In genomic region chr7:157576415-157576814, GRCh38 we compare ENCODE assay signal across 9 cellular contexts.
A peak's percentile ranks its signal among the peaks of the same experiment; 100 is the strongest.
DNase-seq lines count a peak whose midpoint lies in the region; ATAC-seq and TF ChIP-seq lines count a peak whose summit lies in the region.
"Had no signal": no experiment of that assay in that cellular context is flagged by ENCODE, and none has a peak within 500 bp of the region (broad histone marks: within the 10 kb centered on the region; RNA-seq: fewer than 3 reads in every experiment).

No MANE protein-coding gene starts in this region.

- peak; percentile 99 for DNase-seq in NCI-H2029 (lab: John Stamatoyannopoulos, UW)
- peak; percentile 84 for DNase-seq in activated CD8-positive, alpha-beta memory T cell treated with anti-CD3 and anti-CD28 coated beads, Interleukin-2, amount 10 ng/mL, durations not matched to agents 7 days and 5 days
- DNase-seq in germinal center (ENCODE audit: low spot score) = peak; percentile 19
- DNase-seq in stimulated activated CD8-positive, alpha-beta memory T cell treated with anti-CD3 and anti-CD28 coated beads, Interleukin-15, amount 100 ng/mL, for 1 hour (ENCODE audit: low read depth) = peak; percentile 8
- no peak for DNase-seq in NCI-H1092 (lab: John Stamatoyannopoulos, UW)
- DNase-seq in HEK293T (ENCODE audit: extremely low spot score) = no peak
- DNase-seq in endothelial cell (ENCODE audit: low spot score) = no peak
- DNase-seq: KG1 had no signal

- peak overlapping the region; percentile 80 for H3K27ac Mint-ChIP-seq in activated CD8-positive, alpha-beta memory T cell treated with anti-CD3 and anti-CD28 coated beads, Interleukin-2, amount 10 ng/mL, durations not matched to agents 7 days and 5 days
- H3K27ac Mint-ChIP-seq in endothelial cell (ENCODE audit: unreplicated experiment) = no peak overlapping the region

- POLR2A ChIA-PET in HEK293T (lab: Yijun Ruan, JAX) = no interaction called here

- peak; percentile 84 for ATAC-seq in activated CD8-positive, alpha-beta memory T cell treated with anti-CD3 and anti-CD28 coated beads, Interleukin-2, amount 10 ng/mL, durations not matched to agents 7 days and 5 days
- no peak for ATAC-seq in SK-N-SH treated with all-trans-retinoic acid at 6 μM for 48 hours

- CTCF ChIA-PET in activated CD8-positive, alpha-beta memory T cell treated with anti-CD3 and anti-CD28 coated beads, Interleukin-2, amount 10 ng/mL, durations not matched to agents 7 days and 5 days (lab: Charles Lee) = interaction anchor here (0.9 kb wide), 1 partner anchor 8 kb away, joined by 3 read pairs; no protein-coding TSS in a partner anchor
- CTCF ChIA-PET in HEK293T (lab: Yijun Ruan, JAX) = no interaction called here

- H3K9me3 Mint-ChIP-seq in activated CD8-positive, alpha-beta memory T cell treated with anti-CD3 and anti-CD28 coated beads, Interleukin-2, amount 10 ng/mL, durations not matched to agents 7 days and 5 days (ENCODE audit: low read depth) = peaks cover 4% of the 10 kb centered on the region
- peaks cover 48% of the 10 kb centered on the region for H3K9me3 Mint-ChIP-seq in endothelial cell (ENCODE audit: unreplicated experiment)

- peaks cover 44% of the 10 kb centered on the region for H3K27me3 Mint-ChIP-seq in activated CD8-positive, alpha-beta memory T cell treated with anti-CD3 and anti-CD28 coated beads, Interleukin-2, amount 10 ng/mL, durations not matched to agents 7 days and 5 days
- H3K27me3 Mint-ChIP-seq in endothelial cell (ENCODE audit: unreplicated experiment) = peaks cover 3% of the 10 kb centered on the region

- peak overlapping the region; percentile 68 for H3K4me3 Mint-ChIP-seq in activated CD8-positive, alpha-beta memory T cell treated with anti-CD3 and anti-CD28 coated beads, Interleukin-2, amount 10 ng/mL, durations not matched to agents 7 days and 5 days
- no peak overlapping the region for H3K4me3 Mint-ChIP-seq in endothelial cell (ENCODE audit: unreplicated experiment)

- TF ChIP-seq CTCF in endothelial cell (IDR thresholded peaks at IDR 0.05; ENCODE audit: unreplicated experiment) = no peak

- peaks cover 5% of the 10 kb centered on the region for H3K36me3 Mint-ChIP-seq in activated CD8-positive, alpha-beta memory T cell treated with anti-CD3 and anti-CD28 coated beads, Interleukin-2, amount 10 ng/mL, durations not matched to agents 7 days and 5 days
- H3K36me3 Mint-ChIP-seq in endothelial cell (ENCODE audit: low read depth, unreplicated experiment) = peaks cover 17% of the 10 kb centered on the region

- H3K4me1 Mint-ChIP-seq in activated CD8-positive, alpha-beta memory T cell treated with anti-CD3 and anti-CD28 coated beads, Interleukin-2, amount 10 ng/mL, durations not matched to agents 7 days and 5 days = peaks cover 54% of the 10 kb centered on the region
- H3K4me1 Mint-ChIP-seq in endothelial cell (ENCODE audit: unreplicated experiment) = no peaks in the 10 kb centered on the region

TF ChIP-seq in SK-N-SH treated with all-trans-retinoic acid at 6 μM for 48 hours, 23 proteins besides CTCF, POLR2A, EP300 and RAD21 (continues in another document):
- TF ChIP-seq ZNF8 (CRISPR knock-in tag; IDR thresholded peaks at IDR 0.05) (no peak), ESRRG (CRISPR knock-in tag; IDR thresholded peaks at IDR 0.05) (no peak), PPARA (CRISPR knock-in tag; IDR thresholded peaks at IDR 0.05; ENCODE audit: borderline replicate concordance) (no peak), ZC3H10 (CRISPR knock-in tag; IDR thresholded peaks at IDR 0.05) (no peak), BACH2 (CRISPR knock-in tag; IDR thresholded peaks at IDR 0.05; ENCODE audit: borderline replicate concordance) (no peak), ARNTL (CRISPR knock-in tag; IDR thresholded peaks at IDR 0.05; ENCODE audit: borderline replicate concordance, low read depth) (no peak), ISL1 (CRISPR knock-in tag; IDR thresholded peaks at IDR 0.05) (no peak), ZFP30 (CRISPR knock-in tag; IDR thresholded peaks at IDR 0.05) (no peak), ZNF70 (CRISPR knock-in tag; IDR thresholded peaks at IDR 0.05) (no peak)
- TF ChIP-seq, protein P1, sequence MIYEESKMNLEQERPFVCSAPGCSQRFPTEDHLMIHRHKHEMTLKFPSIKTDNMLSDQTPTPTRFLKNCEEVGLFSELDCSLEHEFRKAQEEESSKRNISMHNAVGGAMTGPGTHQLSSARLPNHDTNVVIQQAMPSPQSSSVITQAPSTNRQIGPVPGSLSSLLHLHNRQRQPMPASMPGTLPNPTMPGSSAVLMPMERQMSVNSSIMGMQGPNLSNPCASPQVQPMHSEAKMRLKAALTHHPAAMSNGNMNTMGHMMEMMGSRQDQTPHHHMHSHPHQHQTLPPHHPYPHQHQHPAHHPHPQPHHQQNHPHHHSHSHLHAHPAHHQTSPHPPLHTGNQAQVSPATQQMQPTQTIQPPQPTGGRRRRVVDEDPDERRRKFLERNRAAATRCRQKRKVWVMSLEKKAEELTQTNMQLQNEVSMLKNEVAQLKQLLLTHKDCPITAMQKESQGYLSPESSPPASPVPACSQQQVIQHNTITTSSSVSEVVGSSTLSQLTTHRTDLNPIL (CRISPR knock-in tag; IDR thresholded peaks at IDR 0.05; ENCODE audit: low read depth) = no peak
- TF ChIP-seq, protein P2, sequence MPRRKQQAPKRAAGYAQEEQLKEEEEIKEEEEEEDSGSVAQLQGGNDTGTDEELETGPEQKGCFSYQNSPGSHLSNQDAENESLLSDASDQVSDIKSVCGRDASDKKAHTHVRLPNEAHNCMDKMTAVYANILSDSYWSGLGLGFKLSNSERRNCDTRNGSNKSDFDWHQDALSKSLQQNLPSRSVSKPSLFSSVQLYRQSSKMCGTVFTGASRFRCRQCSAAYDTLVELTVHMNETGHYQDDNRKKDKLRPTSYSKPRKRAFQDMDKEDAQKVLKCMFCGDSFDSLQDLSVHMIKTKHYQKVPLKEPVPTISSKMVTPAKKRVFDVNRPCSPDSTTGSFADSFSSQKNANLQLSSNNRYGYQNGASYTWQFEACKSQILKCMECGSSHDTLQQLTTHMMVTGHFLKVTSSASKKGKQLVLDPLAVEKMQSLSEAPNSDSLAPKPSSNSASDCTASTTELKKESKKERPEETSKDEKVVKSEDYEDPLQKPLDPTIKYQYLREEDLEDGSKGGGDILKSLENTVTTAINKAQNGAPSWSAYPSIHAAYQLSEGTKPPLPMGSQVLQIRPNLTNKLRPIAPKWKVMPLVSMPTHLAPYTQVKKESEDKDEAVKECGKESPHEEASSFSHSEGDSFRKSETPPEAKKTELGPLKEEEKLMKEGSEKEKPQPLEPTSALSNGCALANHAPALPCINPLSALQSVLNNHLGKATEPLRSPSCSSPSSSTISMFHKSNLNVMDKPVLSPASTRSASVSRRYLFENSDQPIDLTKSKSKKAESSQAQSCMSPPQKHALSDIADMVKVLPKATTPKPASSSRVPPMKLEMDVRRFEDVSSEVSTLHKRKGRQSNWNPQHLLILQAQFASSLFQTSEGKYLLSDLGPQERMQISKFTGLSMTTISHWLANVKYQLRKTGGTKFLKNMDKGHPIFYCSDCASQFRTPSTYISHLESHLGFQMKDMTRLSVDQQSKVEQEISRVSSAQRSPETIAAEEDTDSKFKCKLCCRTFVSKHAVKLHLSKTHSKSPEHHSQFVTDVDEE (CRISPR knock-in tag; IDR thresholded peaks at IDR 0.05) = no peak

TF ChIP-seq in HEK293T, 16 proteins besides CTCF, POLR2A, EP300 and RAD21:
- no peak for TF ChIP-seq HDGF (IDR thresholded peaks at IDR 0.05; ENCODE audit: borderline replicate concordance)
- TF ChIP-seq FOXA1 (IDR thresholded peaks at IDR 0.05) = no peak
- TF ChIP-seq SP1 (IDR thresholded peaks at IDR 0.05) = no peak
- TF ChIP-seq ARNT (IDR thresholded peaks at IDR 0.05) = no peak
- TF ChIP-seq FOXK2 (IDR thresholded peaks at IDR 0.05) = no peak
- no peak for TF ChIP-seq LEF1 (IDR thresholded peaks at IDR 0.05; ENCODE audit: borderline replicate concordance)
- no peak for TF ChIP-seq ELF4 (IDR thresholded peaks at IDR 0.05)
- no peak for TF ChIP-seq ZNF384 (IDR thresholded peaks at IDR 0.05)
- TF ChIP-seq CTBP1 (IDR thresholded peaks at IDR 0.05; ENCODE audit: borderline replicate concordance) = no peak
- no peak for TF ChIP-seq FOXM1 (IDR thresholded peaks at IDR 0.05; ENCODE audit: borderline replicate concordance)
- TF ChIP-seq, protein P3, sequence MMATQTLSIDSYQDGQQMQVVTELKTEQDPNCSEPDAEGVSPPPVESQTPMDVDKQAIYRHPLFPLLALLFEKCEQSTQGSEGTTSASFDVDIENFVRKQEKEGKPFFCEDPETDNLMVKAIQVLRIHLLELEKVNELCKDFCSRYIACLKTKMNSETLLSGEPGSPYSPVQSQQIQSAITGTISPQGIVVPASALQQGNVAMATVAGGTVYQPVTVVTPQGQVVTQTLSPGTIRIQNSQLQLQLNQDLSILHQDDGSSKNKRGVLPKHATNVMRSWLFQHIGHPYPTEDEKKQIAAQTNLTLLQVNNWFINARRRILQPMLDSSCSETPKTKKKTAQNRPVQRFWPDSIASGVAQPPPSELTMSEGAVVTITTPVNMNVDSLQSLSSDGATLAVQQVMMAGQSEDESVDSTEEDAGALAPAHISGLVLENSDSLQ (IDR thresholded peaks at IDR 0.05) = no peak
- no peak for TF ChIP-seq BHLHE40 (IDR thresholded peaks at IDR 0.05; ENCODE audit: borderline replicate concordance)
- no peak for TF ChIP-seq SUZ12 (IDR thresholded peaks at IDR 0.05)
- TF ChIP-seq NFRKB (IDR thresholded peaks at IDR 0.05) = no peak

Comparison
In these comparisons a context has a peak if more than half of its experiments do, and no peak if none do; other contexts are left out.
1. DNase-seq: peak in NCI-H2029 (single experiment), activated CD8-positive, alpha-beta memory T cell treated with anti-CD3 and anti-CD28 coated beads, Interleukin-2, amount 10 ng/mL, durations not matched to agents 7 days and 5 days (single experiment), germinal center (single experiment) and stimulated activated CD8-positive, alpha-beta memory T cell treated with anti-CD3 and anti-CD28 coated beads, Interleukin-15, amount 100 ng/mL, for 1 hour (single experiment); none in NCI-H1092 (single experiment), HEK293T (single experiment) and endothelial cell (single experiment).